In the genomic region with DNA sequence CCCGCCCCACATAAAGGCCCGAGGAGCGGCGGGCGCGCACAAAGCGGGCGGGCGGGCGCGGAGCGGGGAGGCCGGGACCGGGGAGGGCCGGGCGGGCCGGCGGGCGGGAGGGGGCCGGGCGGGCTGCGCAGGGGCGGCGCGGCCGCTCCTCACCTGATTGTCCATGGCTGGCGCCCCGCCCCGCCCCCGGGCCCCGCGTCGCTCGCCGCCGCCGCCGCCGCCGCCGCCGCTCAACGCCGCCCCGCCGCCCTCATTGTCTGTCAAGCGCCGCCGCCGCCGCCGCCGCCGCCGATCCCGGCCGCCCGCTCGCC, we compare ENCODE assay signal across 8 cellular contexts. TPM values are rescaled to one million over a fixed set of nuclear protein-coding genes. Genes with fewer than 3 reads are reported as not detected.
DNase-seq lines count a peak whose midpoint lies in the region; ATAC-seq and TF ChIP-seq lines count a peak whose summit lies in the region.

No MANE protein-coding gene starts in this region.

- peak overlapping the region; percentile 69 to 98 for H3K27ac ChIP-seq in lung (ENCODE audit: low read depth in 1 of 2, low read length in 1 of 2)

- POLR2A ChIA-PET in GM10248 (lab: Yijun Ruan, JAX), result interaction anchor here (0.6 kb wide), 1 partner anchor 570 kb away, joined by 4 read pairs; no protein-coding TSS in a partner anchor

- WGBS in lung, 2 donors, result 0 to 1% methylated on average over 15 to 59 of the region's 59 CpGs

- peaks cover 33% of the 10 kb centered on the region for H3K4me1 Mint-ChIP-seq in activated naive CD8-positive, alpha-beta T cell treated with anti-CD3 and anti-CD28 coated beads for 36 hours

- H3K36me3 ChIP-seq in lung (ENCODE audit: control insufficient read depth in 2 of 2, insufficient read depth in 2 of 2, low read length in 2 of 2), result no peaks in the 10 kb centered on the region

- no peak overlapping the region for H3K27ac Mint-ChIP-seq in activated naive CD8-positive, alpha-beta T cell treated with anti-CD3 and anti-CD28 coated beads for 36 hours

- no peaks in the 10 kb centered on the region for H3K27me3 Mint-ChIP-seq in activated naive CD8-positive, alpha-beta T cell treated with anti-CD3 and anti-CD28 coated beads for 36 hours

- H3K4me3 Mint-ChIP-seq in activated naive CD8-positive, alpha-beta T cell treated with anti-CD3 and anti-CD28 coated beads for 36 hours, result peak overlapping the region; percentile 53

- CTCF ChIA-PET in GM10248 (lab: Yijun Ruan, JAX), result interaction anchor here (1.1 to 1.3 kb wide), 2 partner anchors 20 to 61 kb away, joined by 3 to 4 read pairs; no protein-coding TSS in a partner anchor

- peaks cover 2% of the 10 kb centered on the region for H3K9me3 Mint-ChIP-seq in activated naive CD8-positive, alpha-beta T cell treated with anti-CD3 and anti-CD28 coated beads for 36 hours

- no peak for TF ChIP-seq CTCF in lung (IDR thresholded peaks at IDR 0.05; ENCODE audit: control extremely low read depth, extremely low read depth)
- no peak for TF ChIP-seq CTCF in GM10248 (IDR thresholded peaks at IDR 0.05; ENCODE audit: control extremely low read depth, extremely low read depth, low read depth, missing control alignments)

- H3K27me3 ChIP-seq in lung (ENCODE audit: control insufficient read depth, insufficient read depth), result no peaks in the 10 kb centered on the region

- ATAC-seq in GM18519 (IDR thresholded peaks at IDR 0.05; ENCODE audit: low FRiP score, unreplicated experiment), result peak; percentile 10
- peak; percentile 40 for ATAC-seq in HG02943 (IDR thresholded peaks at IDR 0.05; ENCODE audit: low read depth, unreplicated experiment)
- ATAC-seq in lung (ENCODE audit: insufficient read depth, low FRiP score), result no peak

- H3K4me3 ChIP-seq in lung, result peak overlapping the region; percentile 71

- peaks cover 31 to 38% of the 10 kb centered on the region in 2 donors for H3K4me1 ChIP-seq in lung (ENCODE audit: control insufficient read depth in 2 of 2, insufficient read depth in 2 of 2, low read length in 2 of 2)

- H3K9me3 ChIP-seq in lung (ENCODE audit: control insufficient read depth in 2 of 2, insufficient read depth in 1 of 2, low read length in 1 of 2), result no peaks in the 10 kb centered on the region

- H3K36me3 Mint-ChIP-seq in activated naive CD8-positive, alpha-beta T cell treated with anti-CD3 and anti-CD28 coated beads for 36 hours, result peaks cover 17% of the 10 kb centered on the region

- DNase-seq in activated naive CD8-positive, alpha-beta T cell treated with anti-CD3 and anti-CD28 coated beads for 36 hours, result no peak
- DNase-seq in lung (ENCODE audit: low spot score) (no peak), CD1c-positive myeloid dendritic cell (ENCODE audit: extremely low spot score) (no peak), Kasumi-1 (lab: John Stamatoyannopoulos, UW) (no peak), retina (no peak), GM10248 (ENCODE audit: extremely low spot score) (no peak)

RNA-seq across cellular contexts. Expression of gene MLLT1, which starts 0.2 kb away (rescaled TPM):
- total RNA-seq in activated naive CD8-positive, alpha-beta T cell treated with anti-CD3 and anti-CD28 coated beads for 36 hours, result 10 to 100 TPM; 55.2 to 56.8 TPM
- 100 to 1,000 TPM in 1 of 2 donors, 10 to 100 TPM in 1; 24.8 to 120 TPM for total RNA-seq in lung
- 10 to 100 TPM; 28.2 to 44.1 TPM for polyA plus RNA-seq in lung

RNA-seq across cellular contexts. Expression of gene ACER1, which starts 53.8 kb away (rescaled TPM):
- not detected for total RNA-seq in activated naive CD8-positive, alpha-beta T cell treated with anti-CD3 and anti-CD28 coated beads for 36 hours
- total RNA-seq in lung, result not detected
- under 1 TPM in 1 of 2 donors, not detected in 1; 0.06 TPM for polyA plus RNA-seq in lung
